ENCODE assay signal across 17 cellular contexts in genomic region chr2:152415811-152416210, GRCh38.
DNase-seq lines count a peak whose midpoint lies in the region; ATAC-seq, FAIRE-seq and TF ChIP-seq lines count a peak whose summit lies in the region.
"Had no signal": no experiment of that assay in that cellular context is flagged by ENCODE, and none has a peak within 500 bp of the region (broad histone marks: within the 10 kb centered on the region; RNA-seq: fewer than 3 reads in every experiment).

No MANE protein-coding gene starts in this region.

- H3K4me3 Mint-ChIP-seq in HFFc6: no peak overlapping the region
- H3K4me3 Mint-ChIP-seq: activated B cell treated with CpG ODN at 0.5 μM for 24 hours had no signal

- FAIRE-seq in A549 (lab: Jason Lieb, UNC): no peak
- FAIRE-seq: colon had no signal

- H3K4me1 ChIP-seq in A549: peaks cover 87% of the 10 kb centered on the region

- peak overlapping the region in 1 of 2 experiments; percentile 53; a peak in 3 of 6 replicates for H3K27ac ChIP-seq in A549
- H3K27ac ChIP-seq: vagina had no signal

- H3K27me3 Mint-ChIP-seq in HFFc6 (ENCODE audit: insufficient read depth): no peaks in the 10 kb centered on the region
- H3K27me3 Mint-ChIP-seq: activated B cell treated with CpG ODN at 0.5 μM for 24 hours had no signal

- no peak for TF ChIP-seq EP300 in A549 (IDR thresholded peaks at IDR 0.05)

- H3K4me3 ChIP-seq in A549 (no peak overlapping the region), cardiac fibroblast (replicated peaks in 1 of 2; ENCODE audit: low read depth in 2 of 2, low read length in 2 of 2) (no peak overlapping the region), foreskin fibroblast (ENCODE audit: low read depth in 1 of 2, low read length in 2 of 2) (no peak overlapping the region)
- H3K4me3 ChIP-seq: HAP-1, vagina had no signal

- TF ChIP-seq POLR2A in A549 (IDR thresholded peaks at IDR 0.05; ENCODE audit: low read length): no peak

- no peak for DNase-seq in A549 (ENCODE audit: low read depth in 1 of 2, low spot score in 1 of 2)
- DNase-seq in HFFc6: no peak
- DNase-seq in cardiac fibroblast (ENCODE audit: low read depth in 2 of 2): peak; percentile 49 to 77
- peak; percentile 45 for DNase-seq in kidney tubule cell (ENCODE audit: low spot score)
- DNase-seq in ecto neural progenitor cell (ENCODE audit: low spot score): no peak
- DNase-seq in COR-L47 (lab: John Stamatoyannopoulos, UW): no peak
- no peak for DNase-seq in foreskin fibroblast
- DNase-seq: activated B cell treated with CpG ODN at 0.5 μM for 24 hours; activated gamma-delta T cell; anterior cingulate cortex; NCI-H187; SIG-M5; stimulated activated CD4-positive, alpha-beta T cell treated with anti-CD3 and anti-CD28 coated beads, Interleukin-2, amount 100 ng/mL, for 48 hours had no signal

- peak overlapping the region; percentile 23; the same call in 2 of the 3 replicates for H3K4me2 ChIP-seq in A549

- 74% methylated on average over 3 of the region's 3 CpGs for WGBS in A549 (ENCODE audit: missing lambda C conversion rate)

- ATAC-seq in A549 (no peak), GM18867 (IDR thresholded peaks at IDR 0.05; ENCODE audit: unreplicated experiment) (no peak)

- H3K4me1 Mint-ChIP-seq in HFFc6 (ENCODE audit: low read depth): peaks cover 78% of the 10 kb centered on the region

- POLR2A ChIA-PET in A549 (lab: Yijun Ruan, JAX): interaction anchor here (0.6 kb wide), 1 partner anchor 72 kb away, joined by 3 read pairs; no protein-coding TSS in a partner anchor

- no peaks in the 10 kb centered on the region for H3K36me3 Mint-ChIP-seq in HFFc6 (ENCODE audit: low read depth)

- TF ChIP-seq RAD21 in A549 (conservative IDR thresholded peaks at IDR 0.05 in 1 of 2, IDR thresholded peaks at IDR 0.05 in 1 of 2): no peak

- no peaks in the 10 kb centered on the region for H3K9me3 Mint-ChIP-seq in HFFc6
- H3K9me3 Mint-ChIP-seq: activated B cell treated with CpG ODN at 0.5 μM for 24 hours had no signal

- peak overlapping the region; percentile 29 for H3K27ac Mint-ChIP-seq in HFFc6
- H3K27ac Mint-ChIP-seq: activated B cell treated with CpG ODN at 0.5 μM for 24 hours had no signal

- CTCF ChIA-PET in A549 (lab: Yijun Ruan, JAX): interaction anchor here (1.3 to 1.5 kb wide), 2 partner anchors 9 to 220 kb away, joined by 4 to 5 read pairs; no protein-coding TSS in a partner anchor

- TF ChIP-seq CTCF in A549 (IDR thresholded peaks at IDR 0.05) (no peak), HFFc6 (IDR thresholded peaks at IDR 0.05) (no peak), cardiac fibroblast (IDR thresholded peaks at IDR 0.05; ENCODE audit: low read depth, low read length) (no peak), foreskin fibroblast (IDR thresholded peaks at IDR 0.05; ENCODE audit: low read depth, low read length) (no peak)

- H3K9me3 ChIP-seq in A549: no peaks in the 10 kb centered on the region
- H3K9me3 ChIP-seq: HAP-1, vagina had no signal

TF ChIP-seq in A549, 52 proteins besides CTCF, POLR2A, EP300 and RAD21:
- no peak for TF ChIP-seq PHF8 (IDR thresholded peaks at IDR 0.05; ENCODE audit: borderline replicate concordance, low read depth)
- no peak for TF ChIP-seq POLR2AphosphoS2 (conservative IDR thresholded peaks at IDR 0.05; ENCODE audit: low read length)
- TF ChIP-seq PBX3 (IDR thresholded peaks at IDR 0.05): no peak
- TF ChIP-seq EHF (CRISPR knock-in tag; IDR thresholded peaks at IDR 0.05): no peak
- TF ChIP-seq CHD2 (IDR thresholded peaks at IDR 0.05; ENCODE audit: low read length, partially characterized antibody): no peak
- TF ChIP-seq SREBF2 (IDR thresholded peaks at IDR 0.05): no peak
- no peak for TF ChIP-seq ZNF302 (CRISPR knock-in tag; IDR thresholded peaks at IDR 0.05)
- no peak for TF ChIP-seq CHD4 (IDR thresholded peaks at IDR 0.05; ENCODE audit: borderline replicate concordance)
- no peak for TF ChIP-seq GATA3 (IDR thresholded peaks at IDR 0.05; ENCODE audit: borderline replicate concordance)
- TF ChIP-seq RNF2 (IDR thresholded peaks at IDR 0.05; ENCODE audit: borderline replicate concordance, low read depth): no peak
- TF ChIP-seq ZFP36 (IDR thresholded peaks at IDR 0.05; ENCODE audit: borderline replicate concordance, partially characterized antibody): no peak
- TF ChIP-seq, protein P1, sequence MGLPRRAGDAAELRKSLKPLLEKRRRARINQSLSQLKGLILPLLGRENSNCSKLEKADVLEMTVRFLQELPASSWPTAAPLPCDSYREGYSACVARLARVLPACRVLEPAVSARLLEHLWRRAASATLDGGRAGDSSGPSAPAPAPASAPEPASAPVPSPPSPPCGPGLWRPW (IDR thresholded peaks at IDR 0.05): no peak

Comparison
In these comparisons a context has a peak if more than half of its experiments do, and no peak if none do; other contexts are left out.
1. DNase-seq: peak in cardiac fibroblast (2 of 2) and kidney tubule cell (single experiment); none in A549 (0 of 2), HFFc6 (single experiment), ecto neural progenitor cell (single experiment), COR-L47 (single experiment) and foreskin fibroblast (0 of 2).